ENCODE assay signal across 20 cellular contexts in the genomic region with DNA sequence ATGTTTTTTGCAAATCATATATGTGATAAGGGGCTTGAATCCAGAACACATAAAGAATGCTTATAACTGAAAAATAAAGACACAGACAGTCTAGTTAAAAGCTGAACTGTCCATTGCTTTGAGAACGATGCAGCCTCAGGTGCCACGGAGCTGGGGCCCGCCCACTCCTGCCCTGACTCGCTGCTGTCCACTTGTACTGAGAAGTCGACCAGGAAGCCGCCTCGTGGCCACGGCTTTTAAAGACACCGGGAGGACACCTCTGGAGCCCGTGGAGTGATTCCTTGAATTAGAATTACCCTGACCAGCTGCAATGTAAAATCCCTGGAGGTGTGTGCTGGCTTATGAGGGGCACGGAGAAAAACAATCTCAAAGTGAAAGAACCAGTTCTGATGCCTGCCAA. TPM values are rescaled to one million over a fixed set of nuclear protein-coding genes. Genes with fewer than 3 reads are reported as not detected.
A peak's percentile ranks its signal among the peaks of the same experiment; 100 is the strongest.
DNase-seq lines count a peak whose midpoint lies in the region; FAIRE-seq and TF ChIP-seq lines count a peak whose summit lies in the region.
"Had no signal": no experiment of that assay in that cellular context is flagged by ENCODE, and none has a peak within 500 bp of the region (broad histone marks: within the 10 kb centered on the region; RNA-seq: fewer than 3 reads in every experiment).

No MANE protein-coding gene starts in this region.

- H3K4me3 ChIP-seq in trophoblast cell (ENCODE audit: low read depth, low read length) = no peak overlapping the region
- H3K4me3 ChIP-seq: PC-9 had no signal

- no peaks in the 10 kb centered on the region for H3K9me3 ChIP-seq in trophoblast cell (ENCODE audit: insufficient read depth, low read depth, low read length)

- H3K27ac ChIP-seq in trophoblast cell (ENCODE audit: low read depth, low read length) = no peak overlapping the region
- H3K27ac ChIP-seq: KMS-11, PC-9 had no signal

- no peak overlapping the region for H3K18ac ChIP-seq in trophoblast cell (ENCODE audit: low read length)

- TF ChIP-seq POLR2A in GM12892 (IDR thresholded peaks at IDR 0.05; ENCODE audit: low read depth, low read length) = no peak

- in situ Hi-C loops in T47D (cut with HindIII; ENCODE audit: low pct_unique_long_range_greater_than_20kb, low sequenced_read_pairs) = no loop called here

- no peak overlapping the region for H3K14ac ChIP-seq in trophoblast cell (ENCODE audit: low read length)

- no peak overlapping the region for H3K4me2 ChIP-seq in trophoblast cell (ENCODE audit: low read length)
- H3K4me2 ChIP-seq: KMS-11, PC-9 had no signal

- H2BK120ac ChIP-seq in trophoblast cell (ENCODE audit: insufficient read depth, low read length, poor library complexity) = no peak overlapping the region

- H4K91ac ChIP-seq in trophoblast cell (ENCODE audit: low read depth, low read length) = no peak overlapping the region

- no peak overlapping the region for H4K8ac ChIP-seq in trophoblast cell (ENCODE audit: low read depth, low read length)

- no peak overlapping the region for H2BK5ac ChIP-seq in trophoblast cell (ENCODE audit: low read depth, low read length, poor library complexity)

- no peaks in the 10 kb centered on the region for H3K79me1 ChIP-seq in trophoblast cell (ENCODE audit: low read length)

- no peak overlapping the region for H3K9ac ChIP-seq in trophoblast cell (ENCODE audit: low read length)
- H3K9ac ChIP-seq: KMS-11 had no signal

- FAIRE-seq in RCC 7860 (lab: Jason Lieb, UNC) = no peak
- no peak for FAIRE-seq in GM12892 (lab: Jason Lieb, UNC)
- FAIRE-seq: D721Med, G401.6, GM12891, GM19239 had no signal

- no CpG with 5 or more reads among the region's 11 CpGs for WGBS in trophoblast cell (ENCODE audit: extremely low coverage, insufficient coverage, insufficient read length)

- H3K79me2 ChIP-seq in trophoblast cell (ENCODE audit: control insufficient read depth, insufficient read depth, low read length, poor library complexity) = no peaks in the 10 kb centered on the region

- H2AFZ ChIP-seq in trophoblast cell (ENCODE audit: insufficient read depth, low read length, poor library complexity) = no peak overlapping the region
- H2AFZ ChIP-seq: PC-9 had no signal

- DNase-seq in HPDE6-E6E7 (ENCODE audit: extremely low spot score) (peak; percentile 44), NCI-H748 treated with DMSO at 0.1 percent for 48 hours (lab: John Stamatoyannopoulos, UW) (peak; percentile 10), T47D (ENCODE audit: low read depth in 1 of 2, low spot score in 1 of 2) (peak; percentile 85 to 98), trophoblast cell (peak; percentile 31 to 65), RCC 7860 (ENCODE audit: low spot score) (no peak), GM12892 (ENCODE audit: insufficient read length) (no peak), GM19240 (ENCODE audit: insufficient read length, low spot score) (no peak)
- DNase-seq: CD8-positive, alpha-beta T cell; DMS79 treated with DMSO at 0.1 percent for 48 hours; HCEC 1CT; NCI-H1417 treated with DMSO at 0.1 percent for 48 hours; NCI-H2227 treated with DMSO at 0.1 percent for 48 hours; NCI-H526 treated with DMSO at 0.1 percent for 48 hours; PC-9; SHP77 treated with DMSO at 0.1 percent for 48 hours had no signal

- H4K12ac ChIP-seq in trophoblast cell (ENCODE audit: low read depth, low read length) = no peak overlapping the region

- peaks cover 7 to 9% of the 10 kb centered on the region in 2 experiments for H3K36me3 ChIP-seq in trophoblast cell (ENCODE audit: control insufficient read depth in 1 of 2, insufficient read depth in 2 of 2, low read length in 2 of 2)

- no peaks in the 10 kb centered on the region for H3K27me3 ChIP-seq in trophoblast cell (ENCODE audit: insufficient read depth, low read length)

- H2AK5ac ChIP-seq in trophoblast cell (ENCODE audit: low read length) = no peak overlapping the region

- H3K4me1 ChIP-seq in trophoblast cell (ENCODE audit: control insufficient read depth in 1 of 2, insufficient read depth in 2 of 2, low read length in 2 of 2) = no peaks in the 10 kb centered on the region

- H3K4ac ChIP-seq in trophoblast cell (ENCODE audit: low read depth, low read length) = no peak overlapping the region

- no peak overlapping the region for H3K23ac ChIP-seq in trophoblast cell (ENCODE audit: low read length)

- no peak overlapping the region for H2BK12ac ChIP-seq in trophoblast cell (ENCODE audit: low read length)

RNA-seq across cellular contexts. Expression of gene TEX22, which starts 23.9 kb away (rescaled TPM):
- 0.04 and 0.10 TPM in 2 replicates for polyA plus RNA-seq in trophoblast cell (2013)
- polyA plus RNA-seq in GM12892 (2012; ENCODE audit: missing spikeins) = 0.32 TPM

RNA-seq across cellular contexts. Expression of gene MTA1, which starts 45.2 kb away (rescaled TPM):
- polyA plus RNA-seq in trophoblast cell (2013) = 90.0 and 91.2 TPM in 2 replicates
- 24.6 TPM for polyA plus RNA-seq in GM12892 (2012; ENCODE audit: missing spikeins)

RNA-seq across cellular contexts. Expression of gene PACS2, which starts 59.8 kb away (rescaled TPM):
- polyA plus RNA-seq in trophoblast cell (2013) = 36.7 and 36.9 TPM in 2 replicates
- polyA plus RNA-seq in GM12892 (2012; ENCODE audit: missing spikeins) = 8.5 TPM

Comparison
In these comparisons a context has a peak if more than half of its experiments do, and no peak if none do; other contexts are left out.
1. DNase-seq: peak in HPDE6-E6E7 (single experiment), NCI-H748 treated with DMSO at 0.1 percent for 48 hours (single experiment), T47D (2 of 2) and trophoblast cell (2 of 2); none in RCC 7860 (single experiment), GM12892 (single experiment) and GM19240 (single experiment).